Comparison of ENCODE assay signal across 11 cellular contexts in the genomic region with DNA sequence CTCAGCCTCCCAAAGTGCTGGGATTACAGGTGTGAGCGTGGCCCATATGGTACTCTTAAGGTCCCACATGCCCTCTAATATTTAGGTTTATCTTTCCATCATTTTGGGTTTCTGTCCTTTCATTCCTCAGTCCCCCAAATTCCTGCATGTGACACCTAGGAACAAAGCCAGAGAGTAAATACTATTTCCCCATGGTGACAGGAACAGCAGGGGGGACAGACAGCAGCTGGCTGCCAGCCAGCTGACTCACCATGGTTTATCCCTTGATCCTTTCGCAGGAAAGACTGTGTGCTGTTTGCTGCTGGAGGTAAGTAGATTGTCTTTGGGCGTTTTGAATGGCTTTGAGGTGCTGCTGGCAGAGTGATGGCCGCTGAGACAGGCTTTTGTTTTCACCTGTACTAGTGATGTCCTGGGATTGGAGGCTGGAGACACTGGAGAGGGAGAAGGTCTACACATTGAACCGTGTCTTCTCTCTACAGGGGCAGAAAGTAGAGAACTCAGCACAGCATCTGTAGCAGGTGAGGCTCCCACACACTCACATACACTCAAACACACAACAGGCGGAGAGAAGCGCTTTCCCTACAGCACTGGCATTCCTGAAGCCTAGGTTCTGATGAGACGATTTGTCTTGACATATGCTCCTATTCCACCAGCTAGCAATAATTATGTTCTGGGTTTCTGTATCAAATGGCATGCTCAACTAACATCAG.
DNase-seq lines count a peak whose midpoint lies in the region; ATAC-seq, FAIRE-seq and TF ChIP-seq lines count a peak whose summit lies in the region.
"Had no signal": no experiment of that assay in that cellular context is flagged by ENCODE, and none has a peak within 500 bp of the region (broad histone marks: within the 10 kb centered on the region; RNA-seq: fewer than 3 reads in every experiment).

No MANE protein-coding gene starts in this region.

- no peak overlapping the region for H2AFZ ChIP-seq in mammary epithelial cell (ENCODE audit: low read depth, low read length)
- no peak overlapping the region for H2AFZ ChIP-seq in osteoblast (ENCODE audit: low read length)
- H2AFZ ChIP-seq: parathyroid adenoma had no signal

- H3K4me3 ChIP-seq in mammary epithelial cell (replicated peaks in 1 of 3; ENCODE audit: insufficient read depth in 1 of 3, low read depth in 2 of 3, low read length in 3 of 3) (no peak overlapping the region), body of pancreas (no peak overlapping the region), osteoblast (ENCODE audit: insufficient read depth, low read length) (no peak overlapping the region)
- H3K4me3 ChIP-seq: SK-N-MC had no signal

- H3K9me3 Mint-ChIP-seq in MCF 10A (ENCODE audit: unreplicated experiment) = no peaks in the 10 kb centered on the region
- H3K9me3 Mint-ChIP-seq: activated naive CD4-positive, alpha-beta T cell treated with anti-CD3 and anti-CD28 coated beads, Interleukin-2, amount 10 ng/mL, durations not matched to agents 7 days and 5 days had no signal

- dilution Hi-C loops in mammary epithelial cell (cut with HindIII; ENCODE audit: low sequenced_read_pairs) = loop anchor here (25.0 kb wide), 1 partner anchor 497 kb away; no protein-coding TSS in a partner anchor

- H3K27me3 ChIP-seq in mammary epithelial cell (ENCODE audit: insufficient read depth, low read length) = no peaks in the 10 kb centered on the region
- H3K27me3 ChIP-seq in body of pancreas = no peaks in the 10 kb centered on the region
- H3K27me3 ChIP-seq in osteoblast (ENCODE audit: insufficient read depth, low read length) = no peaks in the 10 kb centered on the region

- no TSS peak for BruUV-seq in MCF 10A (replicated peaks; lab: Mats Ljungman, UMichigan)
- no TSS peak for BruUV-seq in mammary epithelial cell (replicated peaks; lab: Mats Ljungman, UMichigan)

- intact Hi-C loops in MCF 10A (cut with micrococcal nuclease) (no loop called here), mammary epithelial cell (cut with micrococcal nuclease) (no loop called here), body of pancreas (cut with DNase I) (no loop called here)

- H3K4me1 Mint-ChIP-seq in MCF 10A (ENCODE audit: insufficient read depth, unreplicated experiment) = peaks cover 6% of the 10 kb centered on the region

- H3K36me3 Mint-ChIP-seq in MCF 10A (ENCODE audit: insufficient read depth, unreplicated experiment) = no peaks in the 10 kb centered on the region

- H3K79me2 ChIP-seq in mammary epithelial cell (ENCODE audit: insufficient read depth, low read length) (no peaks in the 10 kb centered on the region), osteoblast (ENCODE audit: insufficient read depth, low read length) (no peaks in the 10 kb centered on the region)
- H3K79me2 ChIP-seq: parathyroid adenoma had no signal

- no peak overlapping the region for H3K27ac Mint-ChIP-seq in MCF 10A (ENCODE audit: low read depth, unreplicated experiment)
- H3K27ac Mint-ChIP-seq: activated naive CD4-positive, alpha-beta T cell treated with anti-CD3 and anti-CD28 coated beads, Interleukin-2, amount 10 ng/mL, durations not matched to agents 7 days and 5 days had no signal

- H3K9ac ChIP-seq in mammary epithelial cell (ENCODE audit: insufficient read depth, low read length) = no peak overlapping the region
- H3K9ac ChIP-seq: parathyroid adenoma had no signal

- peak; percentile 20 for FAIRE-seq in urothelium cell line (lab: Jason Lieb, UNC)

- H3K4me1 ChIP-seq in mammary epithelial cell (ENCODE audit: insufficient read depth, low read length) (no peaks in the 10 kb centered on the region), body of pancreas (peaks cover 4% of the 10 kb centered on the region), osteoblast (ENCODE audit: insufficient read depth, low read length) (no peaks in the 10 kb centered on the region)

- ATAC-seq in body of pancreas = peak; percentile 27
- no peak for ATAC-seq in HG02870 (IDR thresholded peaks at IDR 0.05; ENCODE audit: unreplicated experiment)

- POLR2A ChIA-PET in MCF 10A (lab: Yijun Ruan, JAX) = no interaction called here

- H3K36me3 ChIP-seq in mammary epithelial cell (ENCODE audit: insufficient read depth, low read length) (no peaks in the 10 kb centered on the region), body of pancreas (replicated peaks in 1 of 2; ENCODE audit: insufficient read depth in 1 of 2, low read depth in 2 of 2) (no peaks in the 10 kb centered on the region), osteoblast (ENCODE audit: insufficient read depth, low read length) (peaks cover 3% of the 10 kb centered on the region)

- H3K9me3 ChIP-seq in mammary epithelial cell (replicated peaks; ENCODE audit: insufficient read depth, low read length) (no peaks in the 10 kb centered on the region), body of pancreas (no peaks in the 10 kb centered on the region), osteoblast (ENCODE audit: low read depth, low read length) (no peaks in the 10 kb centered on the region)

- no peak for TF ChIP-seq CTCF in MCF 10A (IDR thresholded peaks at IDR 0.05; ENCODE audit: unreplicated experiment)
- no peak for TF ChIP-seq CTCF in mammary epithelial cell (conservative IDR thresholded peaks at IDR 0.05 in 1 of 2, IDR thresholded peaks at IDR 0.05 in 1 of 2; ENCODE audit: extremely low read depth in 1 of 2, insufficient read depth in 1 of 2, low read depth in 1 of 2, low read length in 2 of 2)
- TF ChIP-seq CTCF in body of pancreas (IDR thresholded peaks at IDR 0.05) = no peak
- no peak for TF ChIP-seq CTCF in osteoblast (IDR thresholded peaks at IDR 0.05; ENCODE audit: extremely low read depth, low read depth, low read length)

- no peak overlapping the region for H3K27ac ChIP-seq in mammary epithelial cell (ENCODE audit: insufficient read depth, low read depth, low read length)
- no peak overlapping the region for H3K27ac ChIP-seq in body of pancreas
- H3K27ac ChIP-seq in osteoblast (ENCODE audit: low read depth, low read length) = no peak overlapping the region
- H3K27ac ChIP-seq: parathyroid adenoma, SK-N-MC had no signal

- TF ChIP-seq POLR2A in body of pancreas (IDR thresholded peaks at IDR 0.05) = no peak

- H3K4me3 Mint-ChIP-seq in MCF 10A (ENCODE audit: unreplicated experiment) = no peak overlapping the region
- H3K4me3 Mint-ChIP-seq: activated naive CD4-positive, alpha-beta T cell treated with anti-CD3 and anti-CD28 coated beads, Interleukin-2, amount 10 ng/mL, durations not matched to agents 7 days and 5 days had no signal

- no peak overlapping the region for H3K4me2 ChIP-seq in mammary epithelial cell (ENCODE audit: insufficient read depth, low read depth, low read length)
- H3K4me2 ChIP-seq in osteoblast (ENCODE audit: insufficient read depth, low read length) = no peak overlapping the region

- WGBS in mammary epithelial cell (ENCODE audit: low coverage, missing lambda C conversion rate) = 85% methylated on average over 8 of the region's 8 CpGs
- 79 to 86% methylated on average over 8 of the region's 8 CpGs for WGBS in body of pancreas, 2 donors

- in situ Hi-C loops in mammary epithelial cell (cut with MboI; ENCODE audit: low sequenced_read_pairs in 2 of 2) = loop anchor here in 1 of 2 donors (10.0 kb wide), 1 partner anchor 380 kb away; no protein-coding TSS in a partner anchor

- H4K20me1 ChIP-seq in mammary epithelial cell (ENCODE audit: insufficient read depth, low read length) (no peaks in the 10 kb centered on the region), osteoblast (ENCODE audit: insufficient read depth, low read length) (peaks cover 23% of the 10 kb centered on the region)

- DNase-seq in MCF 10A (ENCODE audit: unreplicated experiment) (peak; percentile 50), mammary epithelial cell (no peak), NCI-H2196 (lab: John Stamatoyannopoulos, UW; ENCODE audit: unreplicated experiment) (peak; percentile 77), body of pancreas (peak in 3 of 4 donors; percentile 48 to 52 (median 49)), urothelium cell line (ENCODE audit: low spot score) (peak; percentile 81), osteoblast (ENCODE audit: insufficient read length, low spot score, missing footprints) (no peak)
- DNase-seq in stimulated activated CD8-positive, alpha-beta memory T cell treated with anti-CD3 and anti-CD28 coated beads, Interleukin-4, amount 100 ng/mL, for 48 hours = no peak
- DNase-seq: activated naive CD4-positive, alpha-beta T cell treated with anti-CD3 and anti-CD28 coated beads, Interleukin-2, amount 10 ng/mL, durations not matched to agents 7 days and 5 days had no signal

- CTCF ChIA-PET in MCF 10A (lab: Yijun Ruan, JAX) = interaction anchor here (1.2 to 3.7 kb wide), 2 partner anchors 8 to 96 kb away, joined by 3 to 16 read pairs; no protein-coding TSS in a partner anchor
- CTCF ChIA-PET in mammary epithelial cell (lab: Charles Lee; ENCODE audit: low non-redundant PET) = no interaction called here

- H3K27me3 Mint-ChIP-seq in MCF 10A (ENCODE audit: insufficient read depth, unreplicated experiment) = no peaks in the 10 kb centered on the region
- H3K27me3 Mint-ChIP-seq: activated naive CD4-positive, alpha-beta T cell treated with anti-CD3 and anti-CD28 coated beads, Interleukin-2, amount 10 ng/mL, durations not matched to agents 7 days and 5 days had no signal

Comparison
In these comparisons a context has a peak if more than half of its experiments do, and no peak if none do; other contexts are left out.
1. DNase-seq: peak in MCF 10A (single experiment), NCI-H2196 (single experiment), body of pancreas (3 of 4) and urothelium cell line (single experiment); none in mammary epithelial cell (single experiment), stimulated activated CD8-positive, alpha-beta memory T cell treated with anti-CD3 and anti-CD28 coated beads, Interleukin-4, amount 100 ng/mL, for 48 hours (single experiment) and osteoblast (single experiment).